ENCODE assay signal across 30 cellular contexts in the genomic region with DNA sequence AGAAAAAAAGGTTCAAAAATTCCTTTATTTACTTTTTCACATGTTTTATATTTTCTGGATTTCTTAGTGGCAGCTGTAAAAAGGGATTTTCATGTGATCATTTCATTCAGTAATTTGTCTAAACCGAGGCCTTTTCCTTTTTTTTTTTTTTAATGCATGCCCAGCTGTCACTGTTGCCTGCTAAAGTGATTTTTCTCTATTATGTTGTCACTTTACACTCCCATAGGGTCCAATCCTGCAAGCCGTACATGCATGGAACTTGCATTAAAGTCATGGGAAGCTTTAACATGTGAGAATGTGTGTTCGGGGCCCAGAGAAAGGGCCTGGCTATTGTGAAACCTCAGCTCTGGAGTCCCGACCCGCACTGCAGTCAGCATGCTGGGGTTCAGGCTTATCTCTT.
"Had no signal": no experiment of that assay in that cellular context is flagged by ENCODE, and none has a peak within 500 bp of the region (broad histone marks: within the 10 kb centered on the region; RNA-seq: fewer than 3 reads in every experiment).

No MANE protein-coding gene starts in this region.

- H3K4me1 ChIP-seq: ascending aorta, body of pancreas, Peyer's patch, SJSA1 had no signal

- H3K4me3 Mint-ChIP-seq: activated B cell treated with CpG ODN at 0.5 μM for 24 hours; activated CD4-positive, alpha-beta T cell treated with anti-CD3 and anti-CD28 coated beads, Interleukin-2, amount 10 ng/mL, durations not matched to agents 24 days and 14 days; activated CD8-positive, alpha-beta memory T cell treated with anti-CD3 and anti-CD28 coated beads, Interleukin-2, amount 10 ng/mL, durations not matched to agents 7 days and 5 days; activated naive CD8-positive, alpha-beta T cell treated with anti-CD3 and anti-CD28 coated beads, Interleukin-2, amount 50 U/mL, for 24 hours; activated T-cell treated with anti-CD3 and anti-CD28 coated beads, Interleukin-2, amount 50 U/mL, for 24 hours; activated T-helper 1 cell treated with anti-CD3 and anti-CD28 coated beads, Interleukin-12 subunit alpha, Interleukin-12 subunit beta, Interleukin-2, Interleukin-4 antibody, amounts not matched to agents 30 ng/mL and 10 ng/mL and 1 ng/mL, durations not matched to agents 14 hours and 24 hours and 36 hours; T-helper 17 cell had no signal

- H3K27me3 ChIP-seq: ascending aorta, body of pancreas, MG63, Peyer's patch, SJSA1 had no signal

- H3K27me3 Mint-ChIP-seq: activated CD4-positive, alpha-beta T cell treated with anti-CD3 and anti-CD28 coated beads, Interleukin-2, amount 10 ng/mL, durations not matched to agents 24 days and 14 days; activated CD8-positive, alpha-beta memory T cell treated with anti-CD3 and anti-CD28 coated beads, Interleukin-2, amount 10 ng/mL, durations not matched to agents 7 days and 5 days; activated naive CD8-positive, alpha-beta T cell treated with anti-CD3 and anti-CD28 coated beads, Interleukin-2, amount 50 U/mL, for 24 hours; activated T-cell treated with anti-CD3 and anti-CD28 coated beads, Interleukin-2, amount 50 U/mL, for 24 hours; T-helper 17 cell had no signal

- DNase-seq: activated B cell treated with CpG ODN at 0.5 μM for 24 hours; activated CD4-positive, alpha-beta T cell treated with anti-CD3 and anti-CD28 coated beads for 1 hour; activated CD4-positive, alpha-beta T cell treated with anti-CD3 and anti-CD28 coated beads, Interleukin-2, amount 10 ng/mL, durations not matched to agents 24 days and 14 days; activated CD4-positive, alpha-beta T cell treated with anti-CD3 and anti-CD28 coated beads, Interleukin-2, amount 50 U/mL, for 48 hours; activated CD8-positive, alpha-beta memory T cell treated with anti-CD3 and anti-CD28 coated beads, Interleukin-2, amount 10 ng/mL, durations not matched to agents 7 days and 5 days; activated effector memory CD4-positive, alpha-beta T cell treated with Interleukin-2 at 50 U/mL for 16 hours; activated naive CD4-positive, alpha-beta T cell; activated naive CD8-positive, alpha-beta T cell treated with anti-CD3 and anti-CD28 coated beads, Interleukin-2, amount 50 U/mL, for 24 hours; activated T-cell treated with anti-CD3 and anti-CD28 coated beads, Interleukin-2, amount 50 U/mL, for 24 hours; amniotic stem cell; body of pancreas; central memory CD4-positive, alpha-beta T cell; MG63; MV-4-11; NCI-H1092 treated with DMSO at 0.1 percent for 48 hours; NCI-H1417 treated with DMSO at 0.1 percent for 48 hours; NCI-H187 treated with DMSO at 0.1 percent for 48 hours; NCI-H2081 treated with DMSO at 0.1 percent for 48 hours; NCI-H226; NCI-H510A; NCI-H526 treated with DMSO at 0.1 percent for 48 hours; Peyer's patch; SHP77; T-helper 17 cell; T-helper 9 cell had no signal

- H3K36me3 ChIP-seq: ascending aorta, MG63, Peyer's patch, SJSA1 had no signal

- ATAC-seq: activated CD8-positive, alpha-beta memory T cell treated with anti-CD3 and anti-CD28 coated beads, Interleukin-2, amount 10 ng/mL, durations not matched to agents 7 days and 5 days; activated naive CD4-positive, alpha-beta T cell treated with anti-CD3 and anti-CD28 coated beads, Interleukin-2, amount 50 U/mL, for 72 hours; activated naive CD8-positive, alpha-beta T cell treated with anti-CD3 and anti-CD28 coated beads, Interleukin-2, amount 50 U/mL, for 24 hours; body of pancreas; T-helper 17 cell had no signal

- H3K4me1 Mint-ChIP-seq: activated B cell treated with CpG ODN at 0.5 μM for 24 hours; activated CD4-positive, alpha-beta T cell treated with anti-CD3 and anti-CD28 coated beads, Interleukin-2, amount 10 ng/mL, durations not matched to agents 24 days and 14 days; activated CD8-positive, alpha-beta memory T cell treated with anti-CD3 and anti-CD28 coated beads, Interleukin-2, amount 10 ng/mL, durations not matched to agents 7 days and 5 days; activated naive CD8-positive, alpha-beta T cell treated with anti-CD3 and anti-CD28 coated beads, Interleukin-2, amount 50 U/mL, for 24 hours; T-helper 17 cell had no signal

- H3K27ac ChIP-seq: ascending aorta, body of pancreas, KMS-11, Peyer's patch, SJSA1 had no signal

- H3K9me3 ChIP-seq: ascending aorta, body of pancreas, MG63, Peyer's patch, SJSA1 had no signal

- H3K36me3 Mint-ChIP-seq: activated CD8-positive, alpha-beta memory T cell treated with anti-CD3 and anti-CD28 coated beads, Interleukin-2, amount 10 ng/mL, durations not matched to agents 7 days and 5 days; activated naive CD4-positive, alpha-beta T cell treated with anti-CD3 and anti-CD28 coated beads, Interleukin-2, amount 50 U/mL, for 72 hours had no signal

- H3K27ac Mint-ChIP-seq: activated B cell treated with CpG ODN at 0.5 μM for 24 hours; activated CD4-positive, alpha-beta T cell treated with anti-CD3 and anti-CD28 coated beads, Interleukin-2, amount 10 ng/mL, durations not matched to agents 24 days and 14 days; activated CD8-positive, alpha-beta memory T cell treated with anti-CD3 and anti-CD28 coated beads, Interleukin-2, amount 10 ng/mL, durations not matched to agents 7 days and 5 days; activated naive CD4-positive, alpha-beta T cell treated with anti-CD3 and anti-CD28 coated beads, Interleukin-2, amount 50 U/mL, for 72 hours; activated naive CD8-positive, alpha-beta T cell treated with anti-CD3 and anti-CD28 coated beads, Interleukin-2, amount 50 U/mL, for 24 hours; activated T-cell treated with anti-CD3 and anti-CD28 coated beads, Interleukin-2, amount 50 U/mL, for 24 hours; activated T-helper 1 cell treated with anti-CD3 and anti-CD28 coated beads, Interleukin-12 subunit alpha, Interleukin-12 subunit beta, Interleukin-2, Interleukin-4 antibody, amounts not matched to agents 30 ng/mL and 10 ng/mL and 1 ng/mL, durations not matched to agents 14 hours and 24 hours and 36 hours; T-helper 17 cell had no signal

- H3K4me3 ChIP-seq: ascending aorta, body of pancreas, MG63, Peyer's patch, SJSA1 had no signal

- H3K9me3 Mint-ChIP-seq: activated B cell treated with CpG ODN at 0.5 μM for 24 hours; activated CD4-positive, alpha-beta T cell treated with anti-CD3 and anti-CD28 coated beads, Interleukin-2, amount 10 ng/mL, durations not matched to agents 24 days and 14 days; activated T-cell treated with anti-CD3 and anti-CD28 coated beads, Interleukin-2, amount 50 U/mL, for 24 hours; activated T-helper 1 cell treated with anti-CD3 and anti-CD28 coated beads, Interleukin-12 subunit alpha, Interleukin-12 subunit beta, Interleukin-2, Interleukin-4 antibody, amounts not matched to agents 30 ng/mL and 10 ng/mL and 1 ng/mL, durations not matched to agents 14 hours and 24 hours and 36 hours had no signal
